12 cellular contexts compared by ENCODE assay signal in the genomic region with DNA sequence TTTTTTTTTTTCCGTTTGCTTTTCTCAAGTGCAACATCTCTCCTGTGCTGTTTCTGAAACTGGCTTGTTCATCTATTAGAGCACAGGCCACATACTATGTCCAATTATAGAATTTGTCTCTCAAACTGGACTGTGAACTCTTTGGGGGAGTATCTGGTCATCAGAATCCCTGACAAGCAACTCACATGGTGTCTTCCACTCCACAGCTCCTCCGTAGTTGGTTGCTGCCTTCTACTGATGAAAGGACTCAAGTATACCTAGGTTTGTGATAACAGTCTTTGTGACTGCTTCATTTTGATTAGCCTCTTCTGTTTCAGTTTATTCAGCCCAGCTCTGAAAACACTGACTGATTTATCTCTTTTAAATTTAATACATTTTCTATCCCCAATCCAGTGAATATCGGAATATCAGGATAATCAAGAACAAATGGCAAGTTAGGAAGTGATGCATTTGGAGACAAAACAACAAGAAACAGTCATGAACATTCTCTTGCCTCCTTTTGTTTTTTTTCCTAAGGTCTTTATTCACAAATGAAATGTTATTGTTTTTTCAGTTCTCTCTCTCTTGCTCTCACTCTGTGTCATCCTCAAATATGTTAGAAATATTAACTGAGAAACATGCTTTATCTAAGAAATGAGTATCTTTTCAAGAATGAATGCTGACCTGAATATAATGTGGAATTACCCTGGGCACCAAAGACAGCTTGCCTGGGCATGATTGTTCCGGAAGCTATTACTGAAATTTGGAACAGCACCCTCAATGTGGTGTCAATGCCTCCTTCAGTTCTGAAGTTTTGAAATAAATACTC. TPM values are rescaled to one million over a fixed set of nuclear protein-coding genes. Genes with fewer than 3 reads are reported as not detected.
DNase-seq lines count a peak whose midpoint lies in the region; ATAC-seq and TF ChIP-seq lines count a peak whose summit lies in the region.
"Had no signal": no experiment of that assay in that cellular context is flagged by ENCODE, and none has a peak within 500 bp of the region (broad histone marks: within the 10 kb centered on the region; RNA-seq: fewer than 3 reads in every experiment).

No MANE protein-coding gene starts in this region.

- no peaks in the 10 kb centered on the region for H3K27me3 ChIP-seq in adipocyte (replicated peaks; ENCODE audit: control insufficient read depth, insufficient read depth, low read length)

- peaks cover 2% of the 10 kb centered on the region for H3K9me3 Mint-ChIP-seq in stimulated activated effector memory CD8-positive, alpha-beta T cell treated with anti-CD3 and anti-CD28 coated beads, Interleukin-12 subunit alpha, Interleukin-12 subunit beta, amount 100 ng/mL, for 72 hours
- H3K9me3 Mint-ChIP-seq in activated naive CD8-positive, alpha-beta T cell treated with anti-CD3 and anti-CD28 coated beads for 36 hours: no peaks in the 10 kb centered on the region

- no peaks in the 10 kb centered on the region for H3K36me3 ChIP-seq in adipocyte (ENCODE audit: control insufficient read depth, insufficient read depth, low read length, severe bottlenecking)
- no peaks in the 10 kb centered on the region for H3K36me3 ChIP-seq in mucosa of descending colon (ENCODE audit: low read depth)

- H3K9me3 ChIP-seq in adipocyte (ENCODE audit: control insufficient read depth, low read length) (no peaks in the 10 kb centered on the region), mucosa of descending colon (no peaks in the 10 kb centered on the region)

- H3K4me1 ChIP-seq in adipocyte (ENCODE audit: control insufficient read depth, insufficient read depth, low read length) (peaks cover 57% of the 10 kb centered on the region), mucosa of descending colon (ENCODE audit: low read depth) (no peaks in the 10 kb centered on the region)

- H3K27ac Mint-ChIP-seq in stimulated activated effector memory CD8-positive, alpha-beta T cell treated with anti-CD3 and anti-CD28 coated beads, Interleukin-12 subunit alpha, Interleukin-12 subunit beta, amount 100 ng/mL, for 72 hours: no peak overlapping the region
- no peak overlapping the region for H3K27ac Mint-ChIP-seq in activated naive CD8-positive, alpha-beta T cell treated with anti-CD3 and anti-CD28 coated beads for 36 hours
- H3K27ac Mint-ChIP-seq: CD4-positive, CD25-positive, alpha-beta regulatory T cell had no signal

- peak; percentile 74 for ATAC-seq in GM18868 (IDR thresholded peaks at IDR 0.05; ENCODE audit: unreplicated experiment)
- peak; percentile 8 to 27 for ATAC-seq in left cardiac atrium
- ATAC-seq in stimulated activated effector memory CD8-positive, alpha-beta T cell treated with anti-CD3 and anti-CD28 coated beads, Interleukin-12 subunit alpha, Interleukin-12 subunit beta, amount 100 ng/mL, for 72 hours: peak; percentile 53
- no peak for ATAC-seq in GM19023 (IDR thresholded peaks at IDR 0.05; ENCODE audit: unreplicated experiment)
- no peak for ATAC-seq in mucosa of descending colon
- no peak for ATAC-seq in HG03095 (IDR thresholded peaks at IDR 0.05; ENCODE audit: unreplicated experiment)

- no peaks in the 10 kb centered on the region for H3K4me1 Mint-ChIP-seq in stimulated activated effector memory CD8-positive, alpha-beta T cell treated with anti-CD3 and anti-CD28 coated beads, Interleukin-12 subunit alpha, Interleukin-12 subunit beta, amount 100 ng/mL, for 72 hours
- H3K4me1 Mint-ChIP-seq in activated naive CD8-positive, alpha-beta T cell treated with anti-CD3 and anti-CD28 coated beads for 36 hours: no peaks in the 10 kb centered on the region

- no peaks in the 10 kb centered on the region for H3K36me3 Mint-ChIP-seq in stimulated activated effector memory CD8-positive, alpha-beta T cell treated with anti-CD3 and anti-CD28 coated beads, Interleukin-12 subunit alpha, Interleukin-12 subunit beta, amount 100 ng/mL, for 72 hours
- no peaks in the 10 kb centered on the region for H3K36me3 Mint-ChIP-seq in activated naive CD8-positive, alpha-beta T cell treated with anti-CD3 and anti-CD28 coated beads for 36 hours
- H3K36me3 Mint-ChIP-seq: CD4-positive, CD25-positive, alpha-beta regulatory T cell had no signal

- TF ChIP-seq CTCF in mucosa of descending colon (IDR thresholded peaks at IDR 0.05): no peak

- no peak overlapping the region for H3K4me3 Mint-ChIP-seq in stimulated activated effector memory CD8-positive, alpha-beta T cell treated with anti-CD3 and anti-CD28 coated beads, Interleukin-12 subunit alpha, Interleukin-12 subunit beta, amount 100 ng/mL, for 72 hours
- H3K4me3 Mint-ChIP-seq in activated naive CD8-positive, alpha-beta T cell treated with anti-CD3 and anti-CD28 coated beads for 36 hours: no peak overlapping the region
- H3K4me3 Mint-ChIP-seq: CD4-positive, CD25-positive, alpha-beta regulatory T cell had no signal

- DNase-seq in adipocyte (ENCODE audit: low read depth): peak; percentile 23
- no peak for DNase-seq in left cardiac atrium
- DNase-seq in stimulated activated effector memory CD8-positive, alpha-beta T cell treated with anti-CD3 and anti-CD28 coated beads, Interleukin-12 subunit alpha, Interleukin-12 subunit beta, amount 100 ng/mL, for 72 hours (ENCODE audit: low spot score in 2 of 2): no peak
- DNase-seq in activated naive CD8-positive, alpha-beta T cell treated with anti-CD3 and anti-CD28 coated beads for 36 hours: no peak
- DNase-seq in mucosa of descending colon: no peak
- DNase-seq: CD4-positive, CD25-positive, alpha-beta regulatory T cell; NCI-H1694; PC-9 had no signal

- H3K4me3 ChIP-seq in adipocyte (ENCODE audit: low read length): peak overlapping the region; percentile 28
- H3K4me3 ChIP-seq in mucosa of descending colon: no peak overlapping the region
- H3K4me3 ChIP-seq: PC-9 had no signal

- intact Hi-C loops in left cardiac atrium (cut with DNase I): loop anchor here in 1 of 2 donors (5.0 kb wide), 2 partner anchors 50 to 430 kb away; a partner anchor contains a TSS
- intact Hi-C loops in mucosa of descending colon (cut with DNase I, micrococcal nuclease): no loop called here

- H3K27me3 Mint-ChIP-seq in activated naive CD8-positive, alpha-beta T cell treated with anti-CD3 and anti-CD28 coated beads for 36 hours: peaks cover 8% of the 10 kb centered on the region
- H3K27me3 Mint-ChIP-seq: CD4-positive, CD25-positive, alpha-beta regulatory T cell had no signal

- peak overlapping the region; percentile 17 for H3K9ac ChIP-seq in adipocyte (ENCODE audit: low read length)

RNA-seq across cellular contexts. Expression of a gene that starts 51.2 kb away (rescaled TPM):
- 10 to 100 TPM; 40.7 to 53.2 TPM for total RNA-seq in left cardiac atrium
- 1 to 10 TPM; 1.6 TPM for total RNA-seq in activated naive CD8-positive, alpha-beta T cell treated with anti-CD3 and anti-CD28 coated beads for 36 hours
- total RNA-seq in mucosa of descending colon: 10 to 100 TPM in 2 of 3 donors, 1 to 10 TPM in 1; 4.6 to 53.6 (median 11.7) TPM
- total RNA-seq: HT-29 had no signal

Comparison
In these comparisons a context has a peak if more than half of its experiments do, and no peak if none do; other contexts are left out.
1. ATAC-seq: peak in GM18868 (single experiment), left cardiac atrium (2 of 2) and stimulated activated effector memory CD8-positive, alpha-beta T cell treated with anti-CD3 and anti-CD28 coated beads, Interleukin-12 subunit alpha, Interleukin-12 subunit beta, amount 100 ng/mL, for 72 hours (single experiment); none in GM19023 (single experiment), mucosa of descending colon (single experiment) and HG03095 (single experiment).